ENCODE assay signal across 39 cellular contexts in genomic region chr1:219952361-219952760, GRCh38. TPM values are rescaled to one million over a fixed set of nuclear protein-coding genes. Genes with fewer than 3 reads are reported as not detected.
"Had no signal": no experiment of that assay in that cellular context is flagged by ENCODE, and none has a peak within 500 bp of the region (broad histone marks: within the 10 kb centered on the region; RNA-seq: fewer than 3 reads in every experiment).

No MANE protein-coding gene starts in this region.

- H3K9me3 ChIP-seq: MG63 had no signal

- DNase-seq: Karpas-422, Kasumi-1, MG63, MM.1S, MV-4-11, NCI-H1048, NCI-H1092, NCI-H1092 treated with DMSO at 0.1 percent for 48 hours, NCI-H1417, NCI-H1417 treated with DMSO at 0.1 percent for 48 hours, NCI-H1436, NCI-H1436 treated with DMSO at 0.1 percent for 48 hours, NCI-H146, NCI-H1694, NCI-H1694 treated with DMSO at 0.1 percent for 48 hours, NCI-H187, NCI-H187 treated with DMSO at 0.1 percent for 48 hours, NCI-H1930, NCI-H2029, NCI-H2029 treated with DMSO at 0.1 percent for 48 hours, NCI-H2081, NCI-H2081 treated with DMSO at 0.1 percent for 48 hours, NCI-H2107, NCI-H2171, NCI-H2171 treated with DMSO at 0.1 percent for 48 hours, NCI-H2227 treated with DMSO at 0.1 percent for 48 hours, NCI-H226, NCI-H345, NCI-H446, NCI-H446 treated with DMSO at 0.1 percent for 48 hours, NCI-H510A, NCI-H510A treated with DMSO at 0.1 percent for 48 hours, NCI-H524, NCI-H526, NCI-H526 treated with DMSO at 0.1 percent for 48 hours had no signal

- H3K36me3 ChIP-seq: MG63 had no signal

- H3K27me3 ChIP-seq: MG63 had no signal

- H3K4me3 ChIP-seq: MG63 had no signal

RNA-seq across cellular contexts. Expression of gene SLC30A10, which starts 24.0 kb away (rescaled TPM):
- total RNA-seq: LHCN-M2, M059J, MCF 10A, NCI-H460 had no signal
